In genomic region chr6:14193524-14193923, GRCh38 we compare ENCODE assay signal across 24 cellular contexts.
"Had no signal": no experiment of that assay in that cellular context is flagged by ENCODE, and none has a peak within 500 bp of the region (broad histone marks: within the 10 kb centered on the region; RNA-seq: fewer than 3 reads in every experiment).

No MANE protein-coding gene starts in this region.

- H3K27me3 Mint-ChIP-seq: activated naive CD8-positive, alpha-beta T cell treated with anti-CD3 and anti-CD28 coated beads for 36 hours had no signal

- H3K27ac Mint-ChIP-seq: activated CD4-positive, alpha-beta memory T cell treated with anti-CD3 and anti-CD28 coated beads for 36 hours; activated CD4-positive, alpha-beta T cell treated with anti-CD3 and anti-CD28 coated beads, Interleukin-2, amount 10 ng/mL, durations not matched to agents 7 days and 5 days; activated naive CD4-positive, alpha-beta T cell treated with anti-CD3 and anti-CD28 coated beads, Interleukin-2, amount 10 ng/mL, durations not matched to agents 7 days and 5 days; activated naive CD8-positive, alpha-beta T cell treated with anti-CD3 and anti-CD28 coated beads for 36 hours; activated T-helper 17 cell treated with anti-CD3 and anti-CD28 coated beads, Interleukin-2, amount 50 U/mL, for 72 hours; T-cell had no signal

- H3K4me3 ChIP-seq: K562 had no signal

- H3K4me3 Mint-ChIP-seq: activated CD4-positive, alpha-beta memory T cell treated with anti-CD3 and anti-CD28 coated beads for 36 hours; activated CD4-positive, alpha-beta T cell treated with anti-CD3 and anti-CD28 coated beads, Interleukin-2, amount 10 ng/mL, durations not matched to agents 7 days and 5 days; activated naive CD4-positive, alpha-beta T cell treated with anti-CD3 and anti-CD28 coated beads, Interleukin-2, amount 10 ng/mL, durations not matched to agents 7 days and 5 days; activated naive CD8-positive, alpha-beta T cell treated with anti-CD3 and anti-CD28 coated beads for 36 hours; activated T-helper 17 cell treated with anti-CD3 and anti-CD28 coated beads, Interleukin-2, amount 50 U/mL, for 72 hours; T-cell had no signal

- DNase-seq: activated CD4-positive, alpha-beta memory T cell treated with anti-CD3 and anti-CD28 coated beads for 36 hours; activated CD4-positive, alpha-beta T cell treated with anti-CD3 and anti-CD28 coated beads, Interleukin-2, amount 10 ng/mL, durations not matched to agents 7 days and 5 days; activated CD4-positive, CD25-positive, alpha-beta regulatory T cell; activated gamma-delta T cell; activated naive CD4-positive, alpha-beta T cell treated with anti-CD3 and anti-CD28 coated beads, Interleukin-2, amount 10 ng/mL, durations not matched to agents 7 days and 5 days; activated naive CD8-positive, alpha-beta T cell treated with anti-CD3 and anti-CD28 coated beads for 36 hours; activated T-cell treated with anti-CD3 and anti-CD28 coated beads for 4 hours; activated T-cell treated with anti-CD3 and anti-CD28 coated beads, Interleukin-2, amount 50 U/mL, for 48 hours; caudate nucleus; Karpas-422; MM.1S; NCI-H1417; NCI-H1930; NCI-H2171; NCI-H226; NCI-H510A; NCI-H526 treated with DMSO at 0.1 percent for 48 hours; NCI-H82; SIG-M5; T-cell; T-helper 2 cell; T1000 had no signal

- ATAC-seq: activated T-helper 17 cell treated with anti-CD3 and anti-CD28 coated beads, Interleukin-2, amount 50 U/mL, for 72 hours; K562; T-cell had no signal

- H3K4me1 Mint-ChIP-seq: activated CD4-positive, alpha-beta T cell treated with anti-CD3 and anti-CD28 coated beads, Interleukin-2, amount 10 ng/mL, durations not matched to agents 7 days and 5 days; activated naive CD4-positive, alpha-beta T cell treated with anti-CD3 and anti-CD28 coated beads, Interleukin-2, amount 10 ng/mL, durations not matched to agents 7 days and 5 days; activated naive CD8-positive, alpha-beta T cell treated with anti-CD3 and anti-CD28 coated beads for 36 hours; activated T-helper 17 cell treated with anti-CD3 and anti-CD28 coated beads, Interleukin-2, amount 50 U/mL, for 72 hours; T-cell had no signal

- H3K36me3 Mint-ChIP-seq: activated CD4-positive, alpha-beta memory T cell treated with anti-CD3 and anti-CD28 coated beads for 36 hours; activated naive CD4-positive, alpha-beta T cell treated with anti-CD3 and anti-CD28 coated beads, Interleukin-2, amount 10 ng/mL, durations not matched to agents 7 days and 5 days; activated naive CD8-positive, alpha-beta T cell treated with anti-CD3 and anti-CD28 coated beads for 36 hours; T-cell had no signal

- H3K9me3 Mint-ChIP-seq: activated CD4-positive, alpha-beta memory T cell treated with anti-CD3 and anti-CD28 coated beads for 36 hours; activated CD4-positive, alpha-beta T cell treated with anti-CD3 and anti-CD28 coated beads, Interleukin-2, amount 10 ng/mL, durations not matched to agents 7 days and 5 days; activated naive CD4-positive, alpha-beta T cell treated with anti-CD3 and anti-CD28 coated beads, Interleukin-2, amount 10 ng/mL, durations not matched to agents 7 days and 5 days; activated naive CD8-positive, alpha-beta T cell treated with anti-CD3 and anti-CD28 coated beads for 36 hours; activated T-helper 17 cell treated with anti-CD3 and anti-CD28 coated beads, Interleukin-2, amount 50 U/mL, for 72 hours; T-cell had no signal
